In genomic region chr15:82571722-82572222, GRCh38 we compare ENCODE assay signal across 8 cellular contexts. TPM values are rescaled to one million over a fixed set of nuclear protein-coding genes. Genes with fewer than 3 reads are reported as not detected.
DNase-seq lines count a peak whose midpoint lies in the region; TF ChIP-seq lines count a peak whose summit lies in the region.

No MANE protein-coding gene starts in this region.

- peak overlapping the region; percentile 72 for H3K4me2 ChIP-seq in SK-N-SH
- peak overlapping the region; percentile 93 for H3K4me2 ChIP-seq in osteoblast (ENCODE audit: insufficient read depth, low read length)

- H3K79me2 ChIP-seq in SK-N-SH (ENCODE audit: insufficient read depth), result no peaks in the 10 kb centered on the region
- peaks cover 24% of the 10 kb centered on the region for H3K79me2 ChIP-seq in osteoblast (ENCODE audit: insufficient read depth, low read length)

- H3K4me1 ChIP-seq in SK-N-SH (ENCODE audit: control insufficient read depth in 1 of 2, insufficient read depth in 2 of 2, low read depth in 1 of 2, low read length in 1 of 2) (peaks cover 9 to 21% of the 10 kb centered on the region in 2 experiments; a peak in 2 of 4 replicates), osteoblast (ENCODE audit: insufficient read depth, low read length) (peaks cover 34% of the 10 kb centered on the region)

- DNase-seq in NCI-H1417 (lab: John Stamatoyannopoulos, UW) (peak in 2 of 3 experiments; percentile 10 to 40), NCI-H1417 treated with DMSO at 0.1 percent for 48 hours (lab: John Stamatoyannopoulos, UW) (no peak), SK-N-SH (peak; percentile 80), head of caudate nucleus (peak; percentile 73 to 96 (median 89)), osteoblast (ENCODE audit: insufficient read length, low spot score, missing footprints) (peak; percentile 91), NOMO-1 treated with dmso at 0.1 percent for 144 hours (lab: John Stamatoyannopoulos, UW; ENCODE audit: unreplicated experiment) (no peak)
- no peak for DNase-seq in activated CD8-positive, alpha-beta memory T cell treated with anti-CD3 and anti-CD28 coated beads for 24 hours
- no peak for DNase-seq in activated CD4-positive, alpha-beta T cell treated with anti-CD3 and anti-CD28 coated beads, Interleukin-2, amount 50 U/mL, for 48 hours

- H2AFZ ChIP-seq in SK-N-SH (ENCODE audit: low read depth) (peak overlapping the region; percentile 89), osteoblast (ENCODE audit: low read length) (peak overlapping the region; percentile 98)

- peak overlapping the region; percentile 10 to 56; a peak in 2 of 4 replicates for H3K27ac ChIP-seq in SK-N-SH (ENCODE audit: low read depth in 2 of 2, low read length in 1 of 2)
- peak overlapping the region; percentile 85 for H3K27ac ChIP-seq in osteoblast (ENCODE audit: low read depth, low read length)

- no peaks in the 10 kb centered on the region for H3K27me3 ChIP-seq in SK-N-SH (ENCODE audit: insufficient read depth)
- H3K27me3 ChIP-seq in osteoblast (ENCODE audit: insufficient read depth, low read length), result no peaks in the 10 kb centered on the region

- H4K20me1 ChIP-seq in SK-N-SH (ENCODE audit: insufficient read depth) (no peaks in the 10 kb centered on the region), osteoblast (ENCODE audit: insufficient read depth, low read length) (no peaks in the 10 kb centered on the region)

- H3K36me3 ChIP-seq in SK-N-SH (replicated peaks in 1 of 2; ENCODE audit: control insufficient read depth in 1 of 2, insufficient read depth in 2 of 2, low read length in 1 of 2) (no peaks in the 10 kb centered on the region), osteoblast (ENCODE audit: insufficient read depth, low read length) (no peaks in the 10 kb centered on the region)

- TF ChIP-seq CTCF in SK-N-SH (IDR thresholded peaks at IDR 0.05) (no peak), osteoblast (IDR thresholded peaks at IDR 0.05; ENCODE audit: extremely low read depth, low read depth, low read length) (no peak)

- POLR2A ChIA-PET in SK-N-SH (lab: Yijun Ruan, JAX), result interaction anchor here (1.0 to 3.7 kb wide), 2 partner anchors 32 to 178 kb away, joined by 4 to 17 read pairs; partner anchors contain the start of gene RPS17

- no peaks in the 10 kb centered on the region for H3K9me2 ChIP-seq in SK-N-SH

- CTCF ChIA-PET in SK-N-SH (lab: Yijun Ruan, JAX), result interaction anchor here (0.9 to 4.1 kb wide), 4 partner anchors 29 to 428 kb away, joined by 3 to 15 read pairs (median 5); partner anchors contain the start of gene RPS17

- WGBS in SK-N-SH (ENCODE audit: low lambda C conversion rate), result 24% methylated on average over 9 of the region's 17 CpGs

- H3K9me3 ChIP-seq in SK-N-SH (no peaks in the 10 kb centered on the region), osteoblast (ENCODE audit: low read depth, low read length) (no peaks in the 10 kb centered on the region)

- peak overlapping the region; percentile 50; the same call in 1 of the 2 replicates for H3K9ac ChIP-seq in SK-N-SH

- H3K4me3 ChIP-seq in SK-N-SH (ENCODE audit: low read depth in 2 of 2, low read length in 1 of 2) (peak overlapping the region; percentile 41 to 47), osteoblast (ENCODE audit: insufficient read depth, low read length) (peak overlapping the region; percentile 76)

- intact Hi-C loops in head of caudate nucleus (cut with DNase I), result no loop called here

- no peaks in the 10 kb centered on the region for H3F3A ChIP-seq in SK-N-SH (replicated peaks; ENCODE audit: insufficient read depth)

- no peak for TF ChIP-seq EP300 in SK-N-SH (IDR thresholded peaks at IDR 0.05; ENCODE audit: borderline replicate concordance in 1 of 2, low read depth in 1 of 2, low read length in 1 of 2)

- TF ChIP-seq RAD21 in SK-N-SH (IDR thresholded peaks at IDR 0.05; ENCODE audit: low read length), result no peak

TF ChIP-seq in SK-N-SH, 30 proteins besides CTCF, POLR2A, EP300 and RAD21:
- TF ChIP-seq USF1 (IDR thresholded peaks at IDR 0.05; ENCODE audit: borderline replicate concordance, low read depth) (peak; percentile 68; the same call in 1 of the 2 replicates), MEF2A (IDR thresholded peaks at IDR 0.05; ENCODE audit: borderline replicate concordance, low read depth) (no peak), IRF3 (IDR thresholded peaks at IDR 0.05; ENCODE audit: low read depth, low read length) (no peak), TCF12 (IDR thresholded peaks at IDR 0.05) (no peak), RFX5 (IDR thresholded peaks at IDR 0.05; ENCODE audit: low read length) (peak; percentile 25; the same call in 1 of the 2 replicates), NRF1 (IDR thresholded peaks at IDR 0.05; ENCODE audit: low read depth, low read length) (no peak), POLR2AphosphoS5 (IDR thresholded peaks at IDR 0.05; ENCODE audit: low read depth, low read length) (0 out of 2 replicates have a peak, but pooled peaks have one; percentile 11), TEAD4 (IDR thresholded peaks at IDR 0.05; ENCODE audit: borderline replicate concordance, insufficient read depth) (no peak), SIN3A (IDR thresholded peaks at IDR 0.05; ENCODE audit: borderline replicate concordance, low read depth, low read length) (no peak; the same call in 1 of the 2 replicates), MXI1 (IDR thresholded peaks at IDR 0.05; ENCODE audit: low read depth, low read length) (peak; percentile 88), RXRA (IDR thresholded peaks at IDR 0.05; ENCODE audit: borderline replicate concordance, low read depth) (no peak), RCOR1 (IDR thresholded peaks at IDR 0.05; ENCODE audit: low read length) (0 out of 2 replicates have a peak, but pooled peaks have one; percentile 19), NFIC (IDR thresholded peaks at IDR 0.05; ENCODE audit: borderline replicate concordance) (no peak), MAX (IDR thresholded peaks at IDR 0.05; ENCODE audit: low read depth) (peak; percentile 86), PBX3 (IDR thresholded peaks at IDR 0.05) (no peak), EZH2phosphoT487 (IDR thresholded peaks at IDR 0.05; ENCODE audit: borderline replicate concordance, low read depth) (no peak)

RNA-seq across cellular contexts. Expression of gene RPS17, which starts 31.5 kb away (rescaled TPM):
- 8,662 and 9,168 TPM in 2 replicates for polyA plus RNA-seq in SK-N-SH (2012; rRNA removed)
- polyA plus RNA-seq in SK-N-SH (2012; cell fraction: cytosol; rRNA removed), result 12,330 and 13,920 TPM in 2 replicates
- polyA plus RNA-seq in SK-N-SH (2012; cell fraction: nucleus; rRNA removed), result 1,411 and 1,629 TPM in 2 replicates
- 1,188 and 1,195 TPM in 2 replicates for total RNA-seq in osteoblast

Comparison
In these comparisons a context has a peak if more than half of its experiments do, and no peak if none do; other contexts are left out.
1. DNase-seq: peak in NCI-H1417 (2 of 3), SK-N-SH (single experiment), head of caudate nucleus (42 of 42) and osteoblast (single experiment); none in NCI-H1417 treated with DMSO at 0.1 percent for 48 hours (single experiment), NOMO-1 treated with dmso at 0.1 percent for 144 hours (single experiment), activated CD8-positive, alpha-beta memory T cell treated with anti-CD3 and anti-CD28 coated beads for 24 hours (single experiment) and activated CD4-positive, alpha-beta T cell treated with anti-CD3 and anti-CD28 coated beads, Interleukin-2, amount 50 U/mL, for 48 hours (0 of 2).